8 cellular contexts compared by ENCODE assay signal in the genomic region with DNA sequence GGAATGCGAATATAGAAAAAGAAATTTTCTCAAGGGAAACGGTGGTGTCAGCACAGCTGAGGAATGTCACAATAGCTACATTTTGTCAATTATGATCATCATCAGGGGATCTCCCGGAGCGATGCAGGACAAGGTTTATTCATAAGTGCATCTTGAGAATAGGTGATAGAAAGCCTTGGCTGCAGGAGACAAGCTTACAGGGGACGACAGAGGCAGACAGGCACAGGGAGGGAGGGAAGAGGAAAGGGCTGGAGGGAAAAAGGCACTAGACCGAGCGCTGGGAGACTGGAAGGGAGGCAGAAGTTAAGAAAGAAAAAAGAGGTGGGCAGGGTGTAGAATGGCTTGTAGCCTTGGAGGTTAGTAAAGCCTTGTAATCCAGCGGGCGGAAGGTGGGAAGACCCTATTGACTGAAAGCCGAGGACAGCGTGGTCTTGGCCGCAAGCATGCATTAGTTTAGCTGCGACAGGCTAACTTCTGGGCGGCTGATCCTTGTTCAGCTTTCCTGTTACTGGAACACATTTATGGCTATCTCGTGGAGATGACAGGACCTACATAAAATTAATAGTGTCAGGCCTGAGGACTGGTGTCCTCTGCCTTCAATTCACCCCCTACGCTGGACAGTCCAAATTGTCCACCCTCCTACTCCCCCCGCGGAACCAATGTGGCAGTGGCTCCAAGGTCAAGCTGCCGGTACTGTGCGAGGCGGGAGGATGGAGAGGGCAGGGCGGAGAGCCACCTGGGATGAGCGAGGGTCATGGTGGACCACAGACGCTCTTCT. TPM values are rescaled to one million over a fixed set of nuclear protein-coding genes. Genes with fewer than 3 reads are reported as not detected.
DNase-seq lines count a peak whose midpoint lies in the region; ATAC-seq, FAIRE-seq and TF ChIP-seq lines count a peak whose summit lies in the region.

No MANE protein-coding gene starts in this region.

- H3K79me1 ChIP-seq in H1 (ENCODE audit: low read depth, low read length): no peaks in the 10 kb centered on the region

- H2BK20ac ChIP-seq in H1 (ENCODE audit: low read length): no peak overlapping the region; the same call in 1 of the 2 replicates

- BruUV-seq in Panc1 (replicated peaks; lab: Mats Ljungman, UMichigan): no TSS peak

- H3K79me2 ChIP-seq in H1 (ENCODE audit: control insufficient read depth in 1 of 2, insufficient read depth in 2 of 2, low read length in 2 of 2): peaks cover 24 to 52% of the 10 kb centered on the region in 2 experiments

- peak overlapping the region; percentile 14 to 68 (median 59) for H3K9ac ChIP-seq in H1 (replicated peaks in 1 of 4; ENCODE audit: extremely low read depth in 1 of 4, low read depth in 3 of 4, low read length in 3 of 4)

- H3K27ac ChIP-seq in CD4-positive, CD25-positive, alpha-beta regulatory T cell (ENCODE audit: insufficient read depth, low read length, poor library complexity, severe bottlenecking): peak overlapping the region; percentile 45
- H3K27ac ChIP-seq in Panc1 (ENCODE audit: low read length): no peak overlapping the region
- H3K27ac ChIP-seq in H1 (ENCODE audit: low read depth, low read length): peak overlapping the region; percentile 75; the same call in 1 of the 2 replicates
- peak overlapping the region; percentile 85 for H3K27ac ChIP-seq in upper lobe of right lung

- H3K18ac ChIP-seq in H1 (ENCODE audit: extremely low read depth, low read length): peak overlapping the region; percentile 89

- no peaks in the 10 kb centered on the region for H3K9me3 Mint-ChIP-seq in CD4-positive, CD25-positive, alpha-beta regulatory T cell

- TF ChIP-seq EP300 in H1 (IDR thresholded peaks at IDR 0.05; ENCODE audit: borderline replicate concordance in 1 of 2, low read depth in 2 of 2, low read length in 2 of 2): no peak

- H4K5ac ChIP-seq in H1 (ENCODE audit: insufficient read length, low read depth, low read length): peak overlapping the region; percentile 41

- no peak overlapping the region for H3K14ac ChIP-seq in H1 (ENCODE audit: insufficient read length)

- H3K4me3 Mint-ChIP-seq in CD4-positive, CD25-positive, alpha-beta regulatory T cell: peak overlapping the region; percentile 79 to 95 (median 92)

- peak overlapping the region; percentile 71 for H3K4me3 ChIP-seq in CD4-positive, CD25-positive, alpha-beta regulatory T cell (ENCODE audit: low read depth, low read length)
- H3K4me3 ChIP-seq in Panc1 (ENCODE audit: low read depth in 2 of 2, low read length in 2 of 2) (peak overlapping the region; percentile 67 to 71), H1 (ENCODE audit: extremely low read depth in 1 of 4, insufficient read depth in 2 of 4, low read depth in 3 of 4, low read length in 4 of 4) (peak overlapping the region; percentile 80 to 99 (median 94)), mucosa of descending colon (peak overlapping the region; percentile 87), upper lobe of right lung (peak overlapping the region; percentile 82)

- H3K23ac ChIP-seq in H1 (ENCODE audit: insufficient read length): no peak overlapping the region

- peak overlapping the region; percentile 66 for H3K56ac ChIP-seq in H1 (replicated peaks; ENCODE audit: insufficient read length, low read depth, low read length)

- no peaks in the 10 kb centered on the region for H3K9me3 ChIP-seq in CD4-positive, CD25-positive, alpha-beta regulatory T cell (ENCODE audit: control insufficient read depth in 2 of 2, low read length in 2 of 2)
- no peaks in the 10 kb centered on the region for H3K9me3 ChIP-seq in Panc1 (ENCODE audit: control insufficient read depth, insufficient read depth, low read depth, low read length)
- H3K9me3 ChIP-seq in H1 (ENCODE audit: insufficient read depth in 2 of 2, low read depth in 1 of 2, low read length in 1 of 2): no peaks in the 10 kb centered on the region
- no peaks in the 10 kb centered on the region for H3K9me3 ChIP-seq in mucosa of descending colon
- no peaks in the 10 kb centered on the region for H3K9me3 ChIP-seq in upper lobe of right lung

- no peaks in the 10 kb centered on the region for H3K36me3 ChIP-seq in CD4-positive, CD25-positive, alpha-beta regulatory T cell (ENCODE audit: control insufficient read depth, insufficient read depth, low read length)
- H3K36me3 ChIP-seq in Panc1 (ENCODE audit: control insufficient read depth, insufficient read depth, low read length) (peaks cover 6% of the 10 kb centered on the region; the same call in 1 of the 2 replicates), H1 (ENCODE audit: control insufficient read depth in 2 of 4, insufficient read depth in 4 of 4, low read length in 3 of 4) (no peaks in the 10 kb centered on the region), mucosa of descending colon (ENCODE audit: low read depth) (no peaks in the 10 kb centered on the region), upper lobe of right lung (no peaks in the 10 kb centered on the region)

- no peaks in the 10 kb centered on the region for H3K36me3 Mint-ChIP-seq in CD4-positive, CD25-positive, alpha-beta regulatory T cell

- H3K4me2 ChIP-seq in H1 (ENCODE audit: insufficient read depth in 1 of 2, low read depth in 2 of 2, low read length in 2 of 2): peak overlapping the region; percentile 91 to 100

- peaks cover 4 to 31% (median 25%) of the 10 kb centered on the region in 4 donors for H3K4me1 Mint-ChIP-seq in CD4-positive, CD25-positive, alpha-beta regulatory T cell

- 9% methylated on average over 24 of the region's 24 CpGs; no CpG with 5 or more reads in 1 of the 2 experiments for WGBS in H1 (ENCODE audit: extremely low coverage in 1 of 2, insufficient coverage in 1 of 2, insufficient read length in 1 of 2, insufficient replicate concordance in 2 of 2, low coverage in 1 of 2, low lambda C conversion rate in 2 of 2, missing lambda C conversion rate in 1 of 2), 2 experiments

- peak overlapping the region; percentile 61; the same call in 1 of the 2 replicates for H2BK15ac ChIP-seq in H1 (ENCODE audit: low read length)

- CTCF ChIA-PET in Panc1 (lab: Charles Lee) (no interaction called here), H1 (lab: Charles Lee; ENCODE audit: partially characterized antibody) (interaction anchor here (1.0 to 1.5 kb wide), 5 partner anchors 9 to 101 kb away, joined by 3 to 6 read pairs (median 4); no protein-coding TSS in a partner anchor)

- TF ChIP-seq POLR2A in H1 (IDR thresholded peaks at IDR 0.05; ENCODE audit: control extremely low read depth in 1 of 2, low read depth in 2 of 2, low read length in 2 of 2): no peak

- no peak for ATAC-seq in CD4-positive, CD25-positive, alpha-beta regulatory T cell (ENCODE audit: low read depth in 2 of 2)
- ATAC-seq in Panc1 (no peak), mucosa of descending colon (no peak), upper lobe of right lung (no peak), GM19397 (IDR thresholded peaks at IDR 0.05; ENCODE audit: unreplicated experiment) (no peak), HG03025 (IDR thresholded peaks at IDR 0.05; ENCODE audit: low FRiP score, unreplicated experiment) (no peak)

- peak overlapping the region; percentile 83 for H4K91ac ChIP-seq in H1 (replicated peaks; ENCODE audit: insufficient read length, low read length)

- TF ChIP-seq CTCF in Panc1 (IDR thresholded peaks at IDR 0.05) (no peak), H1 (IDR thresholded peaks at IDR 0.05; ENCODE audit: control extremely low read depth in 1 of 3, insufficient read depth in 1 of 3, low read depth in 1 of 3, low read length in 3 of 3) (no peak), mucosa of descending colon (IDR thresholded peaks at IDR 0.05) (no peak), upper lobe of right lung (IDR thresholded peaks at IDR 0.05) (no peak)

- peak overlapping the region; percentile 9 to 86 (median 83) for H3K27ac Mint-ChIP-seq in CD4-positive, CD25-positive, alpha-beta regulatory T cell

- peak overlapping the region; percentile 3 for H2BK120ac ChIP-seq in H1 (replicated peaks; ENCODE audit: low read depth, low read length)

- no peak overlapping the region for H4K8ac ChIP-seq in H1 (ENCODE audit: extremely low read depth, insufficient read depth, low read length)

- TF ChIP-seq RAD21 in H1 (IDR thresholded peaks at IDR 0.05 in 1 of 2, conservative IDR thresholded peaks at IDR 0.05 in 1 of 2; ENCODE audit: low read depth in 2 of 2, low read length in 2 of 2): no peak

- H2AFZ ChIP-seq in H1 (ENCODE audit: low read length): 0 out of 2 replicates have a peak overlapping the region, but pooled peaks have one; percentile 81

- intact Hi-C loops in Panc1 (cut with micrococcal nuclease; ENCODE audit: unreplicated experiment) (no loop called here), mucosa of descending colon (cut with DNase I, micrococcal nuclease) (no loop called here), upper lobe of right lung (cut with DNase I) (no loop called here)

- peaks cover 31% of the 10 kb centered on the region for H3K4me1 ChIP-seq in CD4-positive, CD25-positive, alpha-beta regulatory T cell (ENCODE audit: control insufficient read depth, insufficient read depth, low read length, poor library complexity, severe bottlenecking)
- H3K4me1 ChIP-seq in Panc1 (ENCODE audit: control insufficient read depth, insufficient read depth, low read length): peaks cover 9% of the 10 kb centered on the region
- H3K4me1 ChIP-seq in H1 (replicated peaks in 1 of 4; ENCODE audit: control insufficient read depth in 3 of 4, insufficient read depth in 4 of 4, low read length in 3 of 4): no peaks in the 10 kb centered on the region; a peak in 2 of 7 replicates
- H3K4me1 ChIP-seq in mucosa of descending colon (ENCODE audit: low read depth): peaks cover 10% of the 10 kb centered on the region
- H3K4me1 ChIP-seq in upper lobe of right lung: peaks cover 8% of the 10 kb centered on the region

- H4K20me1 ChIP-seq in H1 (replicated peaks in 1 of 2; ENCODE audit: control insufficient read depth in 1 of 2, insufficient read depth in 2 of 2, low read length in 2 of 2): peaks cover 4 to 5% of the 10 kb centered on the region in 2 experiments

- H2BK12ac ChIP-seq in H1 (ENCODE audit: low read depth, low read length): peak overlapping the region; percentile 75; the same call in 1 of the 2 replicates

- H3K27me3 ChIP-seq in CD4-positive, CD25-positive, alpha-beta regulatory T cell (ENCODE audit: control insufficient read depth, insufficient read depth, low read length): peaks cover 32% of the 10 kb centered on the region
- H3K27me3 ChIP-seq in Panc1 (ENCODE audit: control insufficient read depth, insufficient read depth, low read length) (peaks cover 14% of the 10 kb centered on the region; the same call in 1 of the 2 replicates), H1 (replicated peaks in 1 of 4; ENCODE audit: control insufficient read depth in 3 of 4, extremely low read depth in 1 of 4, insufficient read depth in 3 of 4, low read length in 3 of 4) (no peaks in the 10 kb centered on the region), upper lobe of right lung (no peaks in the 10 kb centered on the region)

- in situ Hi-C loops in Panc1 (cut with HindIII; ENCODE audit: low pct_unique_long_range_greater_than_20kb, low sequenced_read_pairs): no loop called here

- DNase-seq in CD4-positive, CD25-positive, alpha-beta regulatory T cell: peak in 1 of 3 donors; percentile 4
- DNase-seq in Panc1 (ENCODE audit: low read depth, low spot score) (no peak), H1 (ENCODE audit: low read depth in 1 of 2, low spot score in 2 of 2) (no peak), mucosa of descending colon (peak; percentile 45 to 60 (median 58)), upper lobe of right lung (no peak)
- no peak for DNase-seq in stimulated activated CD4-positive, alpha-beta T cell treated with anti-CD3 and anti-CD28 coated beads, Interleukin-12 subunit alpha, Interleukin-12 subunit beta, amount 100 ng/mL, for 4 hours

- no peak overlapping the region for H2AK5ac ChIP-seq in H1 (ENCODE audit: low read depth, low read length)

- H3K27me3 Mint-ChIP-seq in CD4-positive, CD25-positive, alpha-beta regulatory T cell: peaks cover 54% of the 10 kb centered on the region

- H3K23me2 ChIP-seq in H1 (ENCODE audit: low read depth, low read length): peaks cover 22% of the 10 kb centered on the region

- H2BK5ac ChIP-seq in H1 (ENCODE audit: low read depth, low read length): peak overlapping the region; percentile 91; the same call in 1 of the 2 replicates

- POLR2A ChIA-PET in Panc1 (lab: Charles Lee): interaction anchor here (0.6 kb wide), 1 partner anchor 280 kb away, joined by 3 read pairs; no protein-coding TSS in a partner anchor
- POLR2A ChIA-PET in H1 (lab: Charles Lee; ENCODE audit: partially characterized antibody): interaction anchor here (0.9 to 2.4 kb wide), 6 partner anchors 11 to 120 kb away, joined by 3 to 15 read pairs (median 5); no protein-coding TSS in a partner anchor

- no peak for FAIRE-seq in H1 (lab: Jason Lieb, UNC)

- no peak overlapping the region for H3K4ac ChIP-seq in H1 (replicated peaks; ENCODE audit: insufficient read length, low read depth, low read length)

RNA-seq across cellular contexts. Expression of a gene that starts 1.5 kb away (rescaled TPM):
- total RNA-seq in CD4-positive, CD25-positive, alpha-beta regulatory T cell: 3.1 TPM
- under 1 TPM; 0.33 to 0.80 (median 0.43) TPM for polyA plus RNA-seq in CD4-positive, CD25-positive, alpha-beta regulatory T cell
- total RNA-seq in Panc1 (2021; ENCODE audit: unreplicated experiment): 18.8 TPM
- 4.3 TPM for polyA plus RNA-seq in Panc1 (2012; ENCODE audit: insufficient read length)
- 50.6 and 52.2 TPM in 2 replicates for total RNA-seq in H1 (2021; fragmentation: NEBNext Ultra II Directional; extraction: Animal tissue kit (Norgen Biotek cat#: 25700))
- polyA plus RNA-seq in H1 (2011; rRNA removed): 9.4 and 13.6 TPM in 2 replicates
- polyA plus RNA-seq in H1 (2011; cell fraction: cytosol; rRNA removed): 15.6 TPM
- polyA plus RNA-seq in H1 (2011; cell fraction: nucleus; rRNA removed): 13.6 TPM
- polyA plus RNA-seq in H1 (2012, experiment 1 of 2): 19.5 to 30.3 TPM (median 25.6 TPM) in 4 replicates
- polyA plus RNA-seq in H1 (2012, experiment 2 of 2): 2.2 TPM
- polyA plus RNA-seq in H1 (2013, experiment 1 of 2): 36.4 TPM
- 39.8 TPM for polyA plus RNA-seq in H1 (2013, experiment 2 of 2)
- 52.5 and 75.7 TPM in 2 replicates for polyA minus RNA-seq in H1 (2011; rRNA and poly(A)+ RNA removed)
- polyA minus RNA-seq in H1 (2011; cell fraction: cytosol; rRNA and poly(A)+ RNA removed): 48.6 TPM
- 104 TPM for polyA minus RNA-seq in H1 (2011; cell fraction: nucleus; rRNA and poly(A)+ RNA removed)
- total RNA-seq in mucosa of descending colon: 10 to 100 TPM; 36.5 to 60.7 (median 43.8) TPM
- total RNA-seq in upper lobe of right lung: 25.2 TPM

Comparison
In these comparisons a context has a peak if more than half of its experiments do, and no peak if none do; other contexts are left out.
1. DNase-seq: peak in mucosa of descending colon (3 of 3); none in Panc1 (single experiment), H1 (0 of 2), upper lobe of right lung (single experiment) and stimulated activated CD4-positive, alpha-beta T cell treated with anti-CD3 and anti-CD28 coated beads, Interleukin-12 subunit alpha, Interleukin-12 subunit beta, amount 100 ng/mL, for 4 hours (single experiment).
2. Peak in every context shown above with its lines, with median percentiles within 50 percentile points of each other: H3K4me3 ChIP-seq.